ENCODE assay signal across 8 cellular contexts in the genomic region with DNA sequence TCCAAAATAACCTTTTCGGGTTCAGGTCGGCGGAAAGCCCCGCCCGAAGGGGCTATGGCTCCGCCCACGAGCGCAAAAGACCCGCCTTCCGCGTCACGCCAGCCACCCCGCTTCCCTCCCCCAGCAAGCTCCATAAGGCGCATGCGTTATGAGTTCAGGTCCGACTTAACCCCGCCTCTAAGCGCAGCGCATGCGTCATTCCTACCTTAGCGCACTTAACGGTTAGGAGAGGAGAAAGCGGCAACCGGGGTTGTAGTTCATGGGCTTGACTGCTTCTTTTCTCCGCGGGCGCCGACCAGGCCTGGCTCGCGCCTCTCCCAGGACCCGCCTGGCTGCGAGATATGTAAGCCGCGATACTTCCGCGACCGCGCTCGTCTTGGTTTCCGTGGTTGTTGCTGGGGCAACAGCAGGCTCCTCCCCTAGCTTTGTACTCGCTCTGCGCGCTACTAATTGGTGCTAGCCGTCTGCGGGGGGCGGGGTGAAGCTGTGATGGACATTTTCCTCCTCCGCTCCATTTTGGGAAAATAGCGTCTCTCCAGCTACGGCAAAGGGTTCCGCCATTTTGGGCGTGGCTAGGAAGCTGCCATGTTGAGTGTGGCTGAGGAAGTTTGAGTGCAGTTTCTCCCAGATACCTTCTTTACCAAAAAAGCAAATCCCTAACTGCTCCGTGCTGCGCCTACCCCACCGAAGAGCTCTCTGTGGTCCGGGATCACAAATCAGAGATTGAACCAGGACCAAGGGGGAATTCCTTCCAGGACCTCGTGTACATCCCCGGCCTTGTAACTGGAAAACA. TPM values are rescaled to one million over a fixed set of nuclear protein-coding genes. Genes with fewer than 3 reads are reported as not detected.
DNase-seq lines count a peak whose midpoint lies in the region; ATAC-seq, FAIRE-seq and TF ChIP-seq lines count a peak whose summit lies in the region.

A gene with protein sequence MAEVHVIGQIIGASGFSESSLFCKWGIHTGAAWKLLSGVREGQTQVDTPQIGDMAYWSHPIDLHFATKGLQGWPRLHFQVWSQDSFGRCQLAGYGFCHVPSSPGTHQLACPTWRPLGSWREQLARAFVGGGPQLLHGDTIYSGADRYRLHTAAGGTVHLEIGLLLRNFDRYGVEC (minus strand): TSS at position 397 of the 793 bp plus-strand sequence. CDS start 630 bp downstream, outside the sequence.

- H3K4me1 ChIP-seq in kidney (ENCODE audit: control insufficient read depth in 1 of 2, insufficient read depth in 1 of 2, low read depth in 1 of 2, low read length in 2 of 2): peaks cover 10 to 18% of the 10 kb centered on the region in 2 donors

- peak within 1 kb of the TSS; percentile 100 for H3K27ac Mint-ChIP-seq in chondrocyte (ENCODE audit: unreplicated experiment)

- no peaks in the 10 kb centered on the region for H3K9me3 Mint-ChIP-seq in chondrocyte (ENCODE audit: low read depth)

- TF ChIP-seq CTCF in chondrocyte (IDR thresholded peaks at IDR 0.05): no peak
- TF ChIP-seq CTCF in kidney (IDR thresholded peaks at IDR 0.05; ENCODE audit: borderline replicate concordance, extremely low read depth, insufficient read depth): no peak

- H3K4me1 Mint-ChIP-seq in chondrocyte (ENCODE audit: low read depth): peaks cover 36% of the 10 kb centered on the region

- peak within 1 kb of the TSS; percentile 83 to 84 for H3K9ac ChIP-seq in kidney (ENCODE audit: low read length in 2 of 2)

- intact Hi-C loops in kidney (cut with DNase I): no loop called here

- peak within 1 kb of the TSS; percentile 98 for H3K27ac ChIP-seq in kidney (ENCODE audit: low read depth in 2 of 2, low read length in 2 of 2)

- FAIRE-seq in kidney (lab: Jason Lieb, UNC): peak; percentile 62

- H3K36me3 ChIP-seq in kidney (ENCODE audit: control insufficient read depth in 1 of 2, insufficient read depth in 2 of 2, low read length in 2 of 2): no peaks in the 10 kb centered on the region

- H3K27me3 Mint-ChIP-seq in chondrocyte (ENCODE audit: low read depth): no peaks in the 10 kb centered on the region

- TF ChIP-seq POLR2A in GM19099 (IDR thresholded peaks at IDR 0.05; ENCODE audit: extremely low read depth, insufficient read length, low read depth): peak; percentile 83

- peak within 1 kb of the TSS; percentile 85 to 90 for H3K4me3 ChIP-seq in kidney (ENCODE audit: low read length in 2 of 2)

- peak; percentile 83 for ATAC-seq in HG03432 (IDR thresholded peaks at IDR 0.05; ENCODE audit: unreplicated experiment)

- no peaks in the 10 kb centered on the region for H3K36me3 Mint-ChIP-seq in chondrocyte (ENCODE audit: low read depth)

- no peaks in the 10 kb centered on the region for H3K9me3 ChIP-seq in kidney (ENCODE audit: control insufficient read depth in 1 of 2, low read length in 2 of 2)

- peak; percentile 98 for DNase-seq in AG20443 (ENCODE audit: low spot score)
- peak; percentile 95 for DNase-seq in NCI-H510A (lab: John Stamatoyannopoulos, UW)
- peak; percentile 97 for DNase-seq in activated CD4-positive, alpha-beta T cell treated with anti-CD3 and anti-CD28 coated beads for 1 hour
- DNase-seq in chondrocyte (ENCODE audit: low spot score): peak; percentile 98
- DNase-seq in kidney: peak; percentile 99
- peak; percentile 99 for DNase-seq in stimulated activated CD4-positive, alpha-beta T cell treated with anti-CD3 and anti-CD28 coated beads, Interleukin-15, amount 100 ng/mL, for 24 hours

- peak within 1 kb of the TSS; percentile 94 for H3K4me3 Mint-ChIP-seq in chondrocyte (ENCODE audit: unreplicated experiment)

RNA-seq across cellular contexts. Expression of the gene that starts here (rescaled TPM):
- total RNA-seq in chondrocyte (2.0 to 3.0 TPM (median 2.6 TPM) in 3 replicates), kidney (12.6 TPM)
- 15.7 TPM for polyA plus RNA-seq in kidney (ENCODE audit: insufficient read depth, low read depth, low replicate concordance)

Comparison
In these comparisons a context has a peak if more than half of its experiments do, and no peak if none do; other contexts are left out.
1. Peak in every context shown above with its lines: DNase-seq, ATAC-seq, H3K4me3 ChIP-seq and H3K27ac ChIP-seq.